ENCODE assay signal across 16 cellular contexts in genomic region chr11:8220261-8221024, GRCh38. TPM values are rescaled to one million over a fixed set of nuclear protein-coding genes. Genes with fewer than 3 reads are reported as not detected.
DNase-seq lines count a peak whose midpoint lies in the region; ATAC-seq and TF ChIP-seq lines count a peak whose summit lies in the region.
"Had no signal": no experiment of that assay in that cellular context is flagged by ENCODE, and none has a peak within 500 bp of the region (broad histone marks: within the 10 kb centered on the region; RNA-seq: fewer than 3 reads in every experiment).

No MANE protein-coding gene starts in this region.

- H3K4me1 Mint-ChIP-seq in T-helper 17 cell: peaks cover 3% of the 10 kb centered on the region

- H3K36me3 Mint-ChIP-seq in T-helper 17 cell (ENCODE audit: low read depth): no peaks in the 10 kb centered on the region
- H3K36me3 Mint-ChIP-seq: CD8-positive, alpha-beta memory T cell had no signal

- H3K4me3 ChIP-seq in lower lobe of right lung (no peak overlapping the region), trophoblast cell (ENCODE audit: low read depth, low read length) (peak overlapping the region; percentile 25)
- H3K4me3 ChIP-seq: BLaER1 treated with 17β-estradiol and CSF1 and Interleukin-3, amounts not matched to agents 10 nM and 100 nM; GM23338 had no signal

- peak overlapping the region; percentile 66 for H2BK12ac ChIP-seq in trophoblast cell (ENCODE audit: low read length)

- peak overlapping the region; percentile 66 for H2AK5ac ChIP-seq in trophoblast cell (ENCODE audit: low read length)

- no peak overlapping the region for H3K23ac ChIP-seq in trophoblast cell (ENCODE audit: low read length)

- DNase-seq in ELF-1 (ENCODE audit: low read depth, low spot score): peak; percentile 78
- DNase-seq in T-helper 17 cell: no peak
- peak; percentile 28 for DNase-seq in lower lobe of right lung
- no peak for DNase-seq in trophoblast cell
- no peak for DNase-seq in kidney glomerular epithelial cell (lab: John Stamatoyannopoulos, UW)
- no peak for DNase-seq in activated T-cell treated with anti-CD3 and anti-CD28 coated beads, Interleukin-2, amount 50 U/mL, for 1 hour
- DNase-seq in sciatic nerve (ENCODE audit: low spot score): no peak
- DNase-seq: CD8-positive, alpha-beta memory T cell; COR-L47; DMS 273 treated with DMSO at 0.1 percent for 48 hours; GDM1; HCEC 1CT; IMR-90 had no signal

- peak overlapping the region; percentile 53 for H2BK5ac ChIP-seq in trophoblast cell (ENCODE audit: low read depth, low read length, poor library complexity)

- peak overlapping the region; percentile 28 for H3K18ac ChIP-seq in trophoblast cell (ENCODE audit: low read length)

- H3K4me1 ChIP-seq in lower lobe of right lung: no peaks in the 10 kb centered on the region
- H3K4me1 ChIP-seq in trophoblast cell (ENCODE audit: control insufficient read depth in 1 of 2, insufficient read depth in 2 of 2, low read length in 2 of 2): peaks cover 56 to 61% of the 10 kb centered on the region in 2 experiments

- no peak overlapping the region for H2AFZ ChIP-seq in trophoblast cell (ENCODE audit: insufficient read depth, low read length, poor library complexity)
- H2AFZ ChIP-seq: GM23338 had no signal

- peaks cover 47% of the 10 kb centered on the region for H3K79me1 ChIP-seq in trophoblast cell (ENCODE audit: low read length)

- ATAC-seq in T-helper 17 cell: no peak
- no peak for ATAC-seq in lower lobe of right lung
- no peak for ATAC-seq in sciatic nerve
- ATAC-seq: GM23338 had no signal

- no peaks in the 10 kb centered on the region for H3K27me3 ChIP-seq in lower lobe of right lung (ENCODE audit: low read depth)
- H3K27me3 ChIP-seq in trophoblast cell (ENCODE audit: insufficient read depth, low read length): no peaks in the 10 kb centered on the region

- peak overlapping the region; percentile 39 for H3K27ac Mint-ChIP-seq in T-helper 17 cell
- H3K27ac Mint-ChIP-seq: B cell; CD8-positive, alpha-beta memory T cell; GM23338 had no signal

- no peaks in the 10 kb centered on the region for H3K36me3 ChIP-seq in lower lobe of right lung
- H3K36me3 ChIP-seq in trophoblast cell (ENCODE audit: control insufficient read depth in 1 of 2, insufficient read depth in 2 of 2, low read length in 2 of 2): peaks cover 0 to 2% of the 10 kb centered on the region in 2 experiments
- H3K36me3 ChIP-seq: BLaER1 treated with 17β-estradiol and CSF1 and Interleukin-3, amounts not matched to agents 10 nM and 100 nM had no signal

- intact Hi-C loops in lower lobe of right lung (cut with DNase I): no loop called here
- intact Hi-C loops in sciatic nerve (cut with DNase I): loop anchor here (10.0 kb wide), 1 partner anchor 344 kb away; no protein-coding TSS in a partner anchor

- H2BK120ac ChIP-seq in trophoblast cell (ENCODE audit: insufficient read depth, low read length, poor library complexity): peak overlapping the region; percentile 65

- peak overlapping the region; percentile 21 for H3K4ac ChIP-seq in trophoblast cell (ENCODE audit: low read depth, low read length)

- H4K8ac ChIP-seq in trophoblast cell (ENCODE audit: low read depth, low read length): peak overlapping the region; percentile 54

- H3K9me3 ChIP-seq in T-helper 17 cell (ENCODE audit: control insufficient read depth, low read length, poor library complexity, severe bottlenecking) (no peaks in the 10 kb centered on the region), lower lobe of right lung (no peaks in the 10 kb centered on the region), trophoblast cell (ENCODE audit: insufficient read depth, low read depth, low read length) (no peaks in the 10 kb centered on the region)
- H3K9me3 ChIP-seq: BLaER1 treated with 17β-estradiol and CSF1 and Interleukin-3, amounts not matched to agents 10 nM and 100 nM had no signal

- peak overlapping the region; percentile 87 for H4K91ac ChIP-seq in trophoblast cell (ENCODE audit: low read depth, low read length)

- H3K9ac ChIP-seq in trophoblast cell (ENCODE audit: low read length): no peak overlapping the region
- H3K9ac ChIP-seq: BLaER1 treated with 17β-estradiol and CSF1 and Interleukin-3, amounts not matched to agents 10 nM and 100 nM had no signal

- H3K4me2 ChIP-seq in trophoblast cell (ENCODE audit: low read length): no peak overlapping the region
- H3K4me2 ChIP-seq: BLaER1 treated with 17β-estradiol and CSF1 and Interleukin-3, amounts not matched to agents 10 nM and 100 nM; GM23338 had no signal

- no peak for TF ChIP-seq CTCF in lower lobe of right lung (IDR thresholded peaks at IDR 0.05)

- H4K12ac ChIP-seq in trophoblast cell (ENCODE audit: low read depth, low read length): peak overlapping the region; percentile 16

- H3K14ac ChIP-seq in trophoblast cell (ENCODE audit: low read length): peak overlapping the region; percentile 67

- no peak overlapping the region for H3K4me3 Mint-ChIP-seq in T-helper 17 cell
- H3K4me3 Mint-ChIP-seq: B cell; CD8-positive, alpha-beta memory T cell; GM23338 had no signal

- WGBS in trophoblast cell (ENCODE audit: extremely low coverage, insufficient coverage, insufficient read length): 100% methylated on average over 1 of the region's 10 CpGs

- peaks cover 4% of the 10 kb centered on the region for H3K79me2 ChIP-seq in trophoblast cell (ENCODE audit: control insufficient read depth, insufficient read depth, low read length, poor library complexity)

- peaks cover 32% of the 10 kb centered on the region for H3K27me3 Mint-ChIP-seq in T-helper 17 cell
- H3K27me3 Mint-ChIP-seq: B cell had no signal

- H3K27ac ChIP-seq in lower lobe of right lung (no peak overlapping the region), trophoblast cell (ENCODE audit: low read depth, low read length) (peak overlapping the region; percentile 25)
- H3K27ac ChIP-seq: BLaER1 treated with 17β-estradiol and CSF1 and Interleukin-3, amounts not matched to agents 10 nM and 100 nM had no signal

RNA-seq across cellular contexts. Expression of gene LMO1, which starts 43.2 kb away (rescaled TPM):
- not detected for total RNA-seq in T-helper 17 cell
- not detected for total RNA-seq in lower lobe of right lung
- 9.5 and 10.1 TPM in 2 replicates for polyA plus RNA-seq in trophoblast cell (2013)
- total RNA-seq in sciatic nerve: 0.62 TPM
- total RNA-seq: B cell; CD8-positive, alpha-beta memory T cell; GM23338; IMR-90 had no signal
- polyA plus RNA-seq: IMR-90 had no signal

RNA-seq across cellular contexts. Expression of gene RIC3, which starts 51.6 kb away (rescaled TPM):
- total RNA-seq in T-helper 17 cell: 10 to 100 TPM; 38.8 to 52.9 TPM
- 12.7 TPM for total RNA-seq in lower lobe of right lung
- 1.0 and 1.2 TPM in 2 replicates for polyA plus RNA-seq in trophoblast cell (2013)
- total RNA-seq in sciatic nerve: 14.6 TPM
- total RNA-seq: IMR-90 had no signal
- polyA plus RNA-seq: IMR-90 had no signal

Comparison
In these comparisons a context has a peak if more than half of its experiments do, and no peak if none do; other contexts are left out.
1. DNase-seq: peak in ELF-1 (single experiment) and lower lobe of right lung (single experiment); none in T-helper 17 cell (0 of 3), trophoblast cell (0 of 2), kidney glomerular epithelial cell (single experiment), activated T-cell treated with anti-CD3 and anti-CD28 coated beads, Interleukin-2, amount 50 U/mL, for 1 hour (single experiment) and sciatic nerve (single experiment).